ENCODE assay signal across 1 cellular context in genomic region chrX:118345401-118346257, GRCh38.
TF ChIP-seq lines count a peak whose summit lies in the region.

Gene WDR44 (plus strand): TSS chrX:118346106. CDS start chrX:118346504, 398 bp downstream.

TF ChIP-seq in A549, 52 proteins besides CTCF, POLR2A, EP300 and RAD21 (continued from another document):
- no peak for TF ChIP-seq CHD4 (IDR thresholded peaks at IDR 0.05; ENCODE audit: borderline replicate concordance)
- TF ChIP-seq REST (IDR thresholded peaks at IDR 0.05), result peak; percentile 82
- TF ChIP-seq TP53 (CRISPR knock-in tag; IDR thresholded peaks at IDR 0.05), result no peak
- no peak for TF ChIP-seq EHMT2 (IDR thresholded peaks at IDR 0.05; ENCODE audit: low read depth)
- TF ChIP-seq RARB (CRISPR knock-in tag; IDR thresholded peaks at IDR 0.05), result no peak
- no peak for TF ChIP-seq POLR2AphosphoS2 (conservative IDR thresholded peaks at IDR 0.05; ENCODE audit: low read length)
- TF ChIP-seq HOXB5 (CRISPR knock-in tag; IDR thresholded peaks at IDR 0.05), result no peak
- no peak for TF ChIP-seq CBX8 (IDR thresholded peaks at IDR 0.05)
- TF ChIP-seq ZNF302 (CRISPR knock-in tag; IDR thresholded peaks at IDR 0.05), result no peak
- peak; percentile 69 to 72; a peak in 3 of 5 replicates for TF ChIP-seq JUN (IDR thresholded peaks at IDR 0.05)
- no peak for TF ChIP-seq EHF (CRISPR knock-in tag; IDR thresholded peaks at IDR 0.05)
- TF ChIP-seq CHD2 (IDR thresholded peaks at IDR 0.05; ENCODE audit: low read length, partially characterized antibody), result peak; percentile 87
- TF ChIP-seq FOSL2 (IDR thresholded peaks at IDR 0.05), result no peak
- TF ChIP-seq FOSL2 (CRISPR knock-in tag; IDR thresholded peaks at IDR 0.05), result no peak
- no peak for TF ChIP-seq ZFP36 (IDR thresholded peaks at IDR 0.05; ENCODE audit: borderline replicate concordance, partially characterized antibody)
- no peak for TF ChIP-seq SMC3 (IDR thresholded peaks at IDR 0.05)
- no peak for TF ChIP-seq RNF2 (IDR thresholded peaks at IDR 0.05; ENCODE audit: borderline replicate concordance, low read depth)
- no peak for TF ChIP-seq HMGXB4 (CRISPR knock-in tag; IDR thresholded peaks at IDR 0.05; ENCODE audit: borderline replicate concordance)
- TF ChIP-seq PHF8 (IDR thresholded peaks at IDR 0.05; ENCODE audit: borderline replicate concordance, low read depth), result peak; percentile 68; the same call in 1 of the 2 replicates
- no peak for TF ChIP-seq ELK1 (IDR thresholded peaks at IDR 0.05; ENCODE audit: low read depth, low read length)
- TF ChIP-seq KDM5A (IDR thresholded peaks at IDR 0.05), result no peak
- TF ChIP-seq E2F6 (IDR thresholded peaks at IDR 0.05; ENCODE audit: borderline replicate concordance, low read depth), result no peak
- no peak for TF ChIP-seq NR3C1 (IDR thresholded peaks at IDR 0.05)
- no peak for TF ChIP-seq HEYL (CRISPR knock-in tag; IDR thresholded peaks at IDR 0.05)
- TF ChIP-seq ZSCAN20 (CRISPR knock-in tag; IDR thresholded peaks at IDR 0.05), result no peak
- no peak for TF ChIP-seq ATOH8 (CRISPR knock-in tag; IDR thresholded peaks at IDR 0.05; ENCODE audit: low read depth)
- TF ChIP-seq HDAC2 (IDR thresholded peaks at IDR 0.05), result no peak
- no peak for TF ChIP-seq FOXS1 (CRISPR knock-in tag; IDR thresholded peaks at IDR 0.05)
- no peak for TF ChIP-seq NFE2L2 (conservative IDR thresholded peaks at IDR 0.05; ENCODE audit: low read length)
TF ChIP-seq in A549: peak in this region for 8.
